Comparison of ENCODE assay signal across 24 cellular contexts in genomic region chr2:862723-863466, GRCh38.
"Had no signal": no experiment of that assay in that cellular context is flagged by ENCODE, and none has a peak within 500 bp of the region (broad histone marks: within the 10 kb centered on the region; RNA-seq: fewer than 3 reads in every experiment).

No MANE protein-coding gene starts in this region.

- H3K4me3 Mint-ChIP-seq: activated CD8-positive, alpha-beta T cell treated with anti-CD3 and anti-CD28 coated beads for 36 hours; activated naive CD4-positive, alpha-beta T cell treated with anti-CD3 and anti-CD28 coated beads for 36 hours; activated naive CD8-positive, alpha-beta T cell; activated T-cell treated with anti-CD3 and anti-CD28 coated beads, Interleukin-2, amount 50 U/mL, for 24 hours; activated T-helper 1 cell treated with anti-CD3 and anti-CD28 coated beads, Interleukin-12 subunit alpha, Interleukin-12 subunit beta, Interleukin-2, Interleukin-4 antibody, amounts not matched to agents 30 ng/mL and 10 ng/mL and 1 ng/mL, durations not matched to agents 14 hours and 24 hours and 36 hours had no signal

- H3K9me3 ChIP-seq: MG63, SJSA1 had no signal

- H3K27ac ChIP-seq: brain microvascular endothelial cell, cardiac muscle cell, SJSA1 had no signal

- H3K9me3 Mint-ChIP-seq: activated CD8-positive, alpha-beta T cell treated with anti-CD3 and anti-CD28 coated beads for 36 hours; activated naive CD4-positive, alpha-beta T cell treated with anti-CD3 and anti-CD28 coated beads for 36 hours; activated T-cell treated with anti-CD3 and anti-CD28 coated beads, Interleukin-2, amount 50 U/mL, for 24 hours; activated T-helper 1 cell treated with anti-CD3 and anti-CD28 coated beads, Interleukin-12 subunit alpha, Interleukin-12 subunit beta, Interleukin-2, Interleukin-4 antibody, amounts not matched to agents 30 ng/mL and 10 ng/mL and 1 ng/mL, durations not matched to agents 14 hours and 24 hours and 36 hours had no signal

- H3K27me3 ChIP-seq: brain microvascular endothelial cell, MG63, SJSA1 had no signal

- H3K27me3 Mint-ChIP-seq: activated CD8-positive, alpha-beta T cell treated with anti-CD3 and anti-CD28 coated beads for 36 hours; activated T-cell treated with anti-CD3 and anti-CD28 coated beads, Interleukin-2, amount 50 U/mL, for 24 hours had no signal

- H3K36me3 ChIP-seq: brain microvascular endothelial cell, cardiac muscle cell, MG63, SJSA1 had no signal

- ATAC-seq: activated CD4-positive, CD25-positive, alpha-beta regulatory T cell treated with anti-CD3 and anti-CD28 coated beads, Interleukin-2, amount 50 U/mL, for 24 hours; activated CD8-positive, alpha-beta T cell treated with anti-CD3 and anti-CD28 coated beads for 36 hours; Right ventricle myocardium inferior; SK-N-SH treated with all-trans-retinoic acid at 6 μM for 48 hours had no signal

- H3K36me3 Mint-ChIP-seq: activated naive CD8-positive, alpha-beta T cell had no signal

- H3K4me3 ChIP-seq: cardiac muscle cell, MG63, SJSA1 had no signal

- DNase-seq: activated CD4-positive, alpha-beta T cell treated with anti-CD3 and anti-CD28 coated beads for 4 hours; activated CD8-positive, alpha-beta T cell treated with anti-CD3 and anti-CD28 coated beads for 36 hours; activated gamma-delta T cell; activated naive CD4-positive, alpha-beta T cell treated with anti-CD3 and anti-CD28 coated beads for 36 hours; activated T-cell treated with anti-CD3 and anti-CD28 coated beads, Interleukin-2, amount 50 U/mL, for 24 hours; brain microvascular endothelial cell; MG63; NCI-H1105; NCI-H1436; NCI-H1694 treated with DMSO at 0.1 percent for 48 hours; NCI-H2081; NCI-H510A treated with DMSO at 0.1 percent for 48 hours; NCI-H69; NK-92 treated with Interleukin-12 subunit alpha and Interleukin-12 subunit beta, amount 100 ng/mL, for 24 hours; OCI-M1; RPMI8226; SW 1271 had no signal

- H3K27ac Mint-ChIP-seq: activated CD8-positive, alpha-beta T cell treated with anti-CD3 and anti-CD28 coated beads for 36 hours; activated naive CD4-positive, alpha-beta T cell treated with anti-CD3 and anti-CD28 coated beads for 36 hours; activated naive CD8-positive, alpha-beta T cell; activated T-cell treated with anti-CD3 and anti-CD28 coated beads, Interleukin-2, amount 50 U/mL, for 24 hours; activated T-helper 1 cell treated with anti-CD3 and anti-CD28 coated beads, Interleukin-12 subunit alpha, Interleukin-12 subunit beta, Interleukin-2, Interleukin-4 antibody, amounts not matched to agents 30 ng/mL and 10 ng/mL and 1 ng/mL, durations not matched to agents 14 hours and 24 hours and 36 hours had no signal
